In genomic region chr6:54988576-54988975, GRCh38 we compare ENCODE assay signal across 18 cellular contexts.
"Had no signal": no experiment of that assay in that cellular context is flagged by ENCODE, and none has a peak within 500 bp of the region (broad histone marks: within the 10 kb centered on the region; RNA-seq: fewer than 3 reads in every experiment).

No MANE protein-coding gene starts in this region.

- H3K36me3 ChIP-seq: gastrocnemius medialis, left ventricle myocardium inferior, thyroid gland had no signal

- H3K4me3 ChIP-seq: gastrocnemius medialis, left ventricle myocardium inferior, thyroid gland had no signal

- H3K9me3 ChIP-seq: gastrocnemius medialis, thyroid gland had no signal

- ATAC-seq: activated naive CD4-positive, alpha-beta T cell treated with anti-CD3 and anti-CD28 coated beads, Interleukin-2, amount 50 U/mL, for 72 hours; gastrocnemius medialis had no signal

- H3K4me1 ChIP-seq: gastrocnemius medialis, left ventricle myocardium inferior had no signal

- DNase-seq: activated CD4-positive, alpha-beta T cell treated with anti-CD3 and anti-CD28 coated beads, Interleukin-2, amount 50 U/mL, for 1 hour; activated CD4-positive, CD25-positive, alpha-beta regulatory T cell treated with anti-CD3 and anti-CD28 coated beads, Interleukin-2, amount 50 U/mL, for 72 hours; activated gamma-delta T cell treated with Interleukin-2 at 50 U/mL for 16 hours; amniotic stem cell; endodermal cell; gastrocnemius medialis; head of caudate nucleus; kidney; left ventricle myocardium inferior; naive B cell; stimulated activated CD4-positive, alpha-beta T cell treated with anti-CD3 and anti-CD28 coated beads, Interleukin-12 subunit alpha, Interleukin-12 subunit beta, amount 100 ng/mL, for 4 hours; stimulated activated CD4-positive, alpha-beta T cell treated with anti-CD3 and anti-CD28 coated beads, Interleukin-1b, Interleukin-23, amount 100 ng/mL, for 48 hours; stimulated activated CD8-positive, alpha-beta memory T cell treated with anti-CD3 and anti-CD28 coated beads, Interleukin-4, amount 100 ng/mL, for 48 hours; stimulated activated naive CD4-positive, alpha-beta T cell treated with Interleukin-2 at 50 U/mL for 16 hours; T-helper 2 cell; thyroid gland had no signal

- H3K27me3 ChIP-seq: gastrocnemius medialis, thyroid gland had no signal

- H3K27ac ChIP-seq: gastrocnemius medialis, left ventricle myocardium inferior, thyroid gland, VCaP had no signal
